Comparison of ENCODE assay signal across 12 cellular contexts in genomic region chr22:24426859-24427499, GRCh38. TPM values are rescaled to one million over a fixed set of nuclear protein-coding genes. Genes with fewer than 3 reads are reported as not detected.
A peak's percentile ranks its signal among the peaks of the same experiment; 100 is the strongest.
DNase-seq lines count a peak whose midpoint lies in the region; ATAC-seq and TF ChIP-seq lines count a peak whose summit lies in the region.
"Had no signal": no experiment of that assay in that cellular context is flagged by ENCODE, and none has a peak within 500 bp of the region (broad histone marks: within the 10 kb centered on the region; RNA-seq: fewer than 3 reads in every experiment).

No MANE protein-coding gene starts in this region.

- no peaks in the 10 kb centered on the region for H3K9me3 Mint-ChIP-seq in activated naive CD8-positive, alpha-beta T cell treated with anti-CD3 and anti-CD28 coated beads, Interleukin-2, amount 10 ng/mL, durations not matched to agents 7 days and 5 days

- H3K27me3 ChIP-seq in IMR-90 (ENCODE audit: control insufficient read depth, insufficient read depth, low read length): peaks cover 35% of the 10 kb centered on the region

- H3K4me3 ChIP-seq in GM12875 (ENCODE audit: low read depth, low read length): peak overlapping the region; percentile 68
- no peak overlapping the region for H3K4me3 ChIP-seq in IMR-90 (ENCODE audit: insufficient read depth, low read depth, low read length)
- peak overlapping the region in 4 of 7 experiments; percentile 26 to 29 (median 27) for H3K4me3 ChIP-seq in skin epidermis

- H3K14ac ChIP-seq in IMR-90 (replicated peaks; ENCODE audit: low read depth, low read length): no peak overlapping the region

- H2BK20ac ChIP-seq in IMR-90 (ENCODE audit: low read depth, low read length): no peak overlapping the region

- no peak overlapping the region for H3K56ac ChIP-seq in IMR-90 (ENCODE audit: extremely low read depth, insufficient read depth, low read length)

- no peak for TF ChIP-seq RAD21 in IMR-90 (IDR thresholded peaks at IDR 0.05; ENCODE audit: low read length)

- in situ Hi-C loops in IMR-90 (cut with MboI; ENCODE audit: low sequenced_read_pairs): no loop called here

- H3K9me3 ChIP-seq in IMR-90 (ENCODE audit: control insufficient read depth, insufficient read depth, low read length): no peaks in the 10 kb centered on the region

- no peaks in the 10 kb centered on the region for H3K36me3 ChIP-seq in IMR-90 (ENCODE audit: control insufficient read depth, insufficient read depth, low read length)
- H3K36me3 ChIP-seq: WERI-Rb-1 had no signal

- no peak overlapping the region for H3K18ac ChIP-seq in IMR-90 (ENCODE audit: low read depth, low read length)

- H3K79me1 ChIP-seq in IMR-90 (ENCODE audit: low read depth in 1 of 2, low read length in 2 of 2): no peaks in the 10 kb centered on the region

- no peak overlapping the region for H3K9ac ChIP-seq in IMR-90 (ENCODE audit: low read depth, low read length)
- H3K9ac ChIP-seq: parathyroid adenoma had no signal

- peaks cover 8% of the 10 kb centered on the region for H3K36me3 Mint-ChIP-seq in activated naive CD8-positive, alpha-beta T cell treated with anti-CD3 and anti-CD28 coated beads, Interleukin-2, amount 10 ng/mL, durations not matched to agents 7 days and 5 days

- H2BK5ac ChIP-seq in IMR-90 (ENCODE audit: low read depth, low read length, poor library complexity, severe bottlenecking): no peak overlapping the region

- no peak overlapping the region for H2BK120ac ChIP-seq in IMR-90 (ENCODE audit: low read depth, low read length)

- H3K4me1 ChIP-seq in IMR-90 (ENCODE audit: control insufficient read depth, insufficient read depth, low read length): no peaks in the 10 kb centered on the region
- H3K4me1 ChIP-seq: parathyroid adenoma had no signal

- intact Hi-C loops in IMR-90 (cut with micrococcal nuclease): no loop called here

- 80% methylated on average over 3 of the region's 19 CpGs; no CpG with 5 or more reads in 1 of the 2 experiments for WGBS in IMR-90 (ENCODE audit: extremely low coverage in 2 of 2, insufficient read length in 1 of 2), 2 experiments

- H3K9me1 ChIP-seq in IMR-90 (ENCODE audit: insufficient read depth, low read length): no peaks in the 10 kb centered on the region

- H3K4me1 Mint-ChIP-seq in activated naive CD8-positive, alpha-beta T cell treated with anti-CD3 and anti-CD28 coated beads, Interleukin-2, amount 10 ng/mL, durations not matched to agents 7 days and 5 days: peaks cover 49% of the 10 kb centered on the region

- H3K4me2 ChIP-seq in IMR-90 (ENCODE audit: low read depth, low read length): no peak overlapping the region

- DNase-seq in IMR-90 (no peak), cerebellar cortex (ENCODE audit: low spot score) (no peak)
- DNase-seq in activated naive CD8-positive, alpha-beta T cell treated with anti-CD3 and anti-CD28 coated beads, Interleukin-2, amount 10 ng/mL, durations not matched to agents 7 days and 5 days: peak; percentile 61
- DNase-seq in stimulated activated CD4-positive, alpha-beta T cell treated with anti-CD3 and anti-CD28 coated beads, Interleukin-1b, Interleukin-23, amount 100 ng/mL, for 48 hours: no peak
- DNase-seq: amniotic stem cell, NCI-H2081, WERI-Rb-1 had no signal

- H2BK15ac ChIP-seq in IMR-90 (ENCODE audit: low read depth, low read length): no peak overlapping the region

- H2AFZ ChIP-seq in IMR-90 (replicated peaks; ENCODE audit: low read length, poor library complexity): no peak overlapping the region
- H2AFZ ChIP-seq: parathyroid adenoma had no signal

- dilution Hi-C loops in IMR-90 (cut with HindIII; ENCODE audit: low sequenced_read_pairs, unreplicated experiment): no loop called here

- H2AK5ac ChIP-seq in IMR-90 (ENCODE audit: low read depth, low read length): no peak overlapping the region

- no peak overlapping the region for H4K91ac ChIP-seq in IMR-90 (ENCODE audit: insufficient read depth, low read depth, low read length)

- H3K27me3 Mint-ChIP-seq in activated naive CD8-positive, alpha-beta T cell treated with anti-CD3 and anti-CD28 coated beads, Interleukin-2, amount 10 ng/mL, durations not matched to agents 7 days and 5 days: no peaks in the 10 kb centered on the region

- TF ChIP-seq CTCF in GM12875 (IDR thresholded peaks at IDR 0.05; ENCODE audit: borderline replicate concordance, insufficient read depth, low read depth, low read length) (no peak), IMR-90 (conservative IDR thresholded peaks at IDR 0.05; ENCODE audit: low read depth, low read length) (no peak)

- no peak overlapping the region for H4K8ac ChIP-seq in IMR-90 (ENCODE audit: low read depth in 2 of 2, low read length in 2 of 2)

- CTCF ChIA-PET in IMR-90 (lab: Yijun Ruan, JAX): no interaction called here

- H2AK9ac ChIP-seq in IMR-90 (replicated peaks; ENCODE audit: low read depth, low read length, poor library complexity): peak overlapping the region; percentile 85

- H4K5ac ChIP-seq in IMR-90 (ENCODE audit: low read depth, low read length): no peak overlapping the region

- no peak for TF ChIP-seq POLR2A in IMR-90 (IDR thresholded peaks at IDR 0.05; ENCODE audit: low read depth, low read length)

- H4K20me1 ChIP-seq in IMR-90 (ENCODE audit: insufficient read depth, low read length): no peaks in the 10 kb centered on the region; the same call in 1 of the 2 replicates

- H3K23ac ChIP-seq in IMR-90 (ENCODE audit: low read depth, low read length): no peak overlapping the region

- no peak overlapping the region for H3K4ac ChIP-seq in IMR-90 (ENCODE audit: low read depth, low read length)

- ATAC-seq in IMR-90 (ENCODE audit: low read depth): no peak
- ATAC-seq in activated naive CD8-positive, alpha-beta T cell treated with anti-CD3 and anti-CD28 coated beads, Interleukin-2, amount 10 ng/mL, durations not matched to agents 7 days and 5 days (ENCODE audit: low read depth): no peak
- ATAC-seq in HG03571 (IDR thresholded peaks at IDR 0.05; ENCODE audit: unreplicated experiment): no peak

- H3K27ac ChIP-seq in IMR-90 (ENCODE audit: insufficient read depth, low read length): no peak overlapping the region
- peak overlapping the region in 17 of 21 experiments; percentile 40 to 97 (median 80) for H3K27ac ChIP-seq in skin epidermis
- H3K27ac ChIP-seq: parathyroid adenoma, WERI-Rb-1 had no signal

- BruUV-seq in IMR-90 (replicated peaks; lab: Mats Ljungman, UMichigan): no TSS peak

- H3K4me3 Mint-ChIP-seq in activated naive CD8-positive, alpha-beta T cell treated with anti-CD3 and anti-CD28 coated beads, Interleukin-2, amount 10 ng/mL, durations not matched to agents 7 days and 5 days: peak overlapping the region; percentile 88

- POLR2A ChIA-PET in IMR-90 (lab: Charles Lee; ENCODE audit: unreplicated experiment): no interaction called here
- POLR2A ChIA-PET in activated naive CD8-positive, alpha-beta T cell treated with anti-CD3 and anti-CD28 coated beads, Interleukin-2, amount 10 ng/mL, durations not matched to agents 7 days and 5 days (lab: Charles Lee): interaction anchor here (0.5 to 7.1 kb wide), 9 partner anchors 9 to 1282 kb away, joined by 3 to 54 read pairs (median 3); no protein-coding TSS in a partner anchor

- H3K27ac Mint-ChIP-seq in activated naive CD8-positive, alpha-beta T cell treated with anti-CD3 and anti-CD28 coated beads, Interleukin-2, amount 10 ng/mL, durations not matched to agents 7 days and 5 days: peak overlapping the region; percentile 89

TF ChIP-seq in IMR-90, 13 proteins besides CTCF, POLR2A, EP300 and RAD21:
- no peak for TF ChIP-seq MAFK (IDR thresholded peaks at IDR 0.05; ENCODE audit: low read depth, low read length)
- TF ChIP-seq RFX5 (IDR thresholded peaks at IDR 0.05; ENCODE audit: low read depth, low read length): no peak
- TF ChIP-seq MAZ (IDR thresholded peaks at IDR 0.05; ENCODE audit: borderline replicate concordance, low read depth, low read length): no peak
- TF ChIP-seq SMC3 (IDR thresholded peaks at IDR 0.05; ENCODE audit: low read depth, low read length): no peak
- no peak for TF ChIP-seq BHLHE40 (IDR thresholded peaks at IDR 0.05; ENCODE audit: low read depth, low read length)

RNA-seq across cellular contexts. Expression of gene ADORA2A, which starts 0.4 kb away (rescaled TPM):
- 0.28 and 0.36 TPM in 2 replicates for total RNA-seq in IMR-90 (2012; rRNA removed)
- 0.76 and 1.1 TPM in 2 replicates for polyA plus RNA-seq in IMR-90 (2012; rRNA removed)
- polyA plus RNA-seq in IMR-90 (2012; cell fraction: cytosol; rRNA removed): 1.3 and 1.6 TPM in 2 replicates
- polyA plus RNA-seq in IMR-90 (2012; cell fraction: nucleus; rRNA removed; ENCODE audit: low replicate concordance): 2.9 and 7.6 TPM in 2 replicates
- 10 to 100 TPM; 29.1 to 30.3 TPM for total RNA-seq in activated naive CD8-positive, alpha-beta T cell treated with anti-CD3 and anti-CD28 coated beads, Interleukin-2, amount 10 ng/mL, durations not matched to agents 7 days and 5 days
- total RNA-seq: epithelial cell of proximal tubule had no signal

Comparison
In these comparisons a context has a peak if more than half of its experiments do, and no peak if none do; other contexts are left out.
1. RNA of gene ADORA2A, which starts 0.4 kb away (total RNA-seq): 29.1 to 30.3 TPM in activated naive CD8-positive, alpha-beta T cell treated with anti-CD3 and anti-CD28 coated beads, Interleukin-2, amount 10 ng/mL, durations not matched to agents 7 days and 5 days; 0.28 to 0.36 TPM in IMR-90; every median in the first group is over 10 times any median in the second.